Comparison of ENCODE assay signal across 13 cellular contexts in genomic region chr1:159121526-159121925, GRCh38. TPM values are rescaled to one million over a fixed set of nuclear protein-coding genes. Genes with fewer than 3 reads are reported as not detected.
A peak's percentile ranks its signal among the peaks of the same experiment; 100 is the strongest.
DNase-seq lines count a peak whose midpoint lies in the region; ATAC-seq, FAIRE-seq and TF ChIP-seq lines count a peak whose summit lies in the region.
"Had no signal": no experiment of that assay in that cellular context is flagged by ENCODE, and none has a peak within 500 bp of the region (broad histone marks: within the 10 kb centered on the region; RNA-seq: fewer than 3 reads in every experiment).

No MANE protein-coding gene starts in this region.

- no peaks in the 10 kb centered on the region for H3K9me3 ChIP-seq in pancreas

- ATAC-seq in GM18502 (IDR thresholded peaks at IDR 0.05; ENCODE audit: poor library complexity, unreplicated experiment): peak; percentile 79
- ATAC-seq in GM19043 (IDR thresholded peaks at IDR 0.05; ENCODE audit: low read depth, unreplicated experiment): peak; percentile 55
- peak; percentile 65 for ATAC-seq in HG02642 (IDR thresholded peaks at IDR 0.05; ENCODE audit: poor library complexity, unreplicated experiment)
- peak; percentile 66 for ATAC-seq in HG03457 (IDR thresholded peaks at IDR 0.05; ENCODE audit: unreplicated experiment)
- ATAC-seq in pancreas: no peak
- ATAC-seq in GM19324 (IDR thresholded peaks at IDR 0.05; ENCODE audit: low FRiP score, unreplicated experiment): no peak

- H3K4me1 ChIP-seq in pancreas: no peaks in the 10 kb centered on the region

- no peak overlapping the region for H3K27ac ChIP-seq in pancreas
- H3K27ac ChIP-seq: coronary artery had no signal

- no peaks in the 10 kb centered on the region for H3K36me3 ChIP-seq in pancreas

- FAIRE-seq in pancreas (lab: Jason Lieb, UNC): no peak

- H3K27me3 ChIP-seq in pancreas: no peaks in the 10 kb centered on the region

- TF ChIP-seq CTCF in pancreas (IDR thresholded peaks at IDR 0.05): no peak

- H3K4me3 ChIP-seq in pancreas: no peak overlapping the region
- H3K4me3 ChIP-seq: coronary artery had no signal

- DNase-seq in pancreas (no peak), SIG-M5 treated with dmso at 0.1 percent for 504 hours (lab: John Stamatoyannopoulos, UW; ENCODE audit: unreplicated experiment) (no peak), NCI-H526 treated with DMSO at 0.1 percent for 48 hours (lab: John Stamatoyannopoulos, UW) (no peak)
- DNase-seq: activated naive CD4-positive, alpha-beta T cell treated with anti-CD3 and anti-CD28 coated beads, Interleukin-2, amount 10 ng/mL, durations not matched to agents 7 days and 5 days; CD4-positive, alpha-beta T cell; NCI-H1436 had no signal

- 48 to 60% methylated on average over 1 of the region's 1 CpG for WGBS in pancreas, 2 donors

- intact Hi-C loops in pancreas (cut with DNase I): no loop called here

RNA-seq across cellular contexts. Expression of gene AIM2, which starts 45.0 kb away (rescaled TPM):
- under 1 TPM in 3 of 6 donors, not detected in 3; 0.29 to 0.47 (median 0.37) TPM for total RNA-seq in pancreas
- polyA plus RNA-seq in pancreas: under 1 TPM; 0.07 to 0.11 TPM
- total RNA-seq: lung microvascular endothelial cell had no signal

RNA-seq across cellular contexts. Expression of gene CADM3, which starts 49.9 kb away (rescaled TPM):
- 1 to 10 TPM in 1 of 6 donors, under 1 TPM in 5; 0.25 to 1.4 (median 0.65) TPM for total RNA-seq in pancreas
- 1 to 10 TPM; 1.0 to 1.4 TPM for polyA plus RNA-seq in pancreas
- total RNA-seq: CD4-positive, alpha-beta T cell had no signal

Comparison
In these comparisons a context has a peak if more than half of its experiments do, and no peak if none do; other contexts are left out.
1. ATAC-seq: peak in GM18502 (single experiment), GM19043 (single experiment), HG02642 (single experiment) and HG03457 (single experiment); none in pancreas (0 of 4) and GM19324 (single experiment).